ENCODE assay signal across 1 cellular context in genomic region chr2:170344663-170345099, GRCh38.
TF ChIP-seq lines count a peak whose summit lies in the region.

No MANE protein-coding gene starts in this region.

TF ChIP-seq in K562, 482 proteins besides CTCF, POLR2A, EP300 and RAD21 (continued from another document and continues in another):
- TF ChIP-seq PTBP1 (IDR thresholded peaks at IDR 0.05; ENCODE audit: low read depth, low read length) (no peak), IFI16 (CRISPR knock-in tag; IDR thresholded peaks at IDR 0.05) (no peak), SREBF2 (CRISPR knock-in tag; IDR thresholded peaks at IDR 0.05) (no peak), ZNF212 (CRISPR knock-in tag; IDR thresholded peaks at IDR 0.05) (no peak), MYBL2 (IDR thresholded peaks at IDR 0.05; ENCODE audit: low read depth) (no peak), MYBL2 (CRISPR knock-in tag; IDR thresholded peaks at IDR 0.05; ENCODE audit: borderline replicate concordance) (no peak), UBTF (IDR thresholded peaks at IDR 0.05; ENCODE audit: borderline replicate concordance in 1 of 2, low read depth in 2 of 2, low read length in 2 of 2) (no peak), KDM4B (IDR thresholded peaks at IDR 0.05; ENCODE audit: borderline replicate concordance in 2 of 2, low read depth in 1 of 2) (no peak), GMEB1 (CRISPR knock-in tag; IDR thresholded peaks at IDR 0.05) (no peak), NFYB (IDR thresholded peaks at IDR 0.05; ENCODE audit: extremely low read depth, insufficient read length) (no peak), ZNF518B (CRISPR knock-in tag; IDR thresholded peaks at IDR 0.05) (no peak), ZNF586 (CRISPR knock-in tag; conservative IDR thresholded peaks at IDR 0.05) (no peak), DDX20 (tag; IDR thresholded peaks at IDR 0.05; ENCODE audit: low read depth) (peak; percentile 61; the same call in 1 of the 2 replicates), BACH1 (tag; IDR thresholded peaks at IDR 0.05) (peak; percentile 54; the same call in 1 of the 2 replicates), ID3 (CRISPR knock-in tag; IDR thresholded peaks at IDR 0.05) (no peak), ID3 (tag; IDR thresholded peaks at IDR 0.05) (peak; percentile 96), TGIF2 (CRISPR knock-in tag; IDR thresholded peaks at IDR 0.05) (no peak), TARDBP (IDR thresholded peaks at IDR 0.05) (no peak), HIVEP1 (CRISPR knock-in tag; IDR thresholded peaks at IDR 0.05) (no peak), ZBTB17 (CRISPR knock-in tag; IDR thresholded peaks at IDR 0.05) (peak; percentile 55; the same call in 1 of the 2 replicates), RCOR1 (IDR thresholded peaks at IDR 0.05; ENCODE audit: borderline replicate concordance in 1 of 2, low read depth in 2 of 2, low read length in 2 of 2) (no peak), GTF2A2 (tag; IDR thresholded peaks at IDR 0.05) (peak; percentile 75), ZBTB26 (CRISPR knock-in tag; IDR thresholded peaks at IDR 0.05) (no peak), NELFE (IDR thresholded peaks at IDR 0.05; ENCODE audit: insufficient read depth, insufficient read length) (no peak), SMAD4 (CRISPR knock-in tag; conservative IDR thresholded peaks at IDR 0.05) (peak; percentile 79), PHB (CRISPR knock-in tag; IDR thresholded peaks at IDR 0.05) (no peak), LEF1 (IDR thresholded peaks at IDR 0.05) (no peak), IRF2 (CRISPR knock-in tag; IDR thresholded peaks at IDR 0.05) (no peak), SMARCE1 (IDR thresholded peaks at IDR 0.05) (no peak), MTA2 (IDR thresholded peaks at IDR 0.05; ENCODE audit: low read depth) (no peak), ZNF3 (CRISPR knock-in tag; IDR thresholded peaks at IDR 0.05) (no peak), HNRNPL (IDR thresholded peaks at IDR 0.05; ENCODE audit: low read depth, low read length) (no peak), HMGN3 (IDR thresholded peaks at IDR 0.05; ENCODE audit: borderline replicate concordance, extremely low read depth, insufficient read length, low read depth, low read length) (no peak)
- TF ChIP-seq, protein P1, sequence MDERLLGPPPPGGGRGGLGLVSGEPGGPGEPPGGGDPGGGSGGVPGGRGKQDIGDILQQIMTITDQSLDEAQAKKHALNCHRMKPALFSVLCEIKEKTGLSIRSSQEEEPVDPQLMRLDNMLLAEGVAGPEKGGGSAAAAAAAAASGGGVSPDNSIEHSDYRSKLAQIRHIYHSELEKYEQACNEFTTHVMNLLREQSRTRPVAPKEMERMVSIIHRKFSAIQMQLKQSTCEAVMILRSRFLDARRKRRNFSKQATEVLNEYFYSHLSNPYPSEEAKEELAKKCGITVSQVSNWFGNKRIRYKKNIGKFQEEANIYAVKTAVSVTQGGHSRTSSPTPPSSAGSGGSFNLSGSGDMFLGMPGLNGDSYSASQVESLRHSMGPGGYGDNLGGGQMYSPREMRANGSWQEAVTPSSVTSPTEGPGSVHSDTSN (CRISPR knock-in tag; IDR thresholded peaks at IDR 0.05; ENCODE audit: low read depth), result no peak
- TF ChIP-seq, protein P1 (tag; conservative IDR thresholded peaks at IDR 0.05; ENCODE audit: low read depth), result no peak; the same call in 1 of the 2 replicates
- TF ChIP-seq, protein P2, sequence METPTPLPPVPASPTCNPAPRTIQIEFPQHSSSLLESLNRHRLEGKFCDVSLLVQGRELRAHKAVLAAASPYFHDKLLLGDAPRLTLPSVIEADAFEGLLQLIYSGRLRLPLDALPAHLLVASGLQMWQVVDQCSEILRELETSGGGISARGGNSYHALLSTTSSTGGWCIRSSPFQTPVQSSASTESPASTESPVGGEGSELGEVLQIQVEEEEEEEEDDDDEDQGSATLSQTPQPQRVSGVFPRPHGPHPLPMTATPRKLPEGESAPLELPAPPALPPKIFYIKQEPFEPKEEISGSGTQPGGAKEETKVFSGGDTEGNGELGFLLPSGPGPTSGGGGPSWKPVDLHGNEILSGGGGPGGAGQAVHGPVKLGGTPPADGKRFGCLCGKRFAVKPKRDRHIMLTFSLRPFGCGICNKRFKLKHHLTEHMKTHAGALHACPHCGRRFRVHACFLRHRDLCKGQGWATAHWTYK (CRISPR knock-in tag; IDR thresholded peaks at IDR 0.05), result peak; percentile 68; the same call in 1 of the 2 replicates
- TF ChIP-seq, protein P3, sequence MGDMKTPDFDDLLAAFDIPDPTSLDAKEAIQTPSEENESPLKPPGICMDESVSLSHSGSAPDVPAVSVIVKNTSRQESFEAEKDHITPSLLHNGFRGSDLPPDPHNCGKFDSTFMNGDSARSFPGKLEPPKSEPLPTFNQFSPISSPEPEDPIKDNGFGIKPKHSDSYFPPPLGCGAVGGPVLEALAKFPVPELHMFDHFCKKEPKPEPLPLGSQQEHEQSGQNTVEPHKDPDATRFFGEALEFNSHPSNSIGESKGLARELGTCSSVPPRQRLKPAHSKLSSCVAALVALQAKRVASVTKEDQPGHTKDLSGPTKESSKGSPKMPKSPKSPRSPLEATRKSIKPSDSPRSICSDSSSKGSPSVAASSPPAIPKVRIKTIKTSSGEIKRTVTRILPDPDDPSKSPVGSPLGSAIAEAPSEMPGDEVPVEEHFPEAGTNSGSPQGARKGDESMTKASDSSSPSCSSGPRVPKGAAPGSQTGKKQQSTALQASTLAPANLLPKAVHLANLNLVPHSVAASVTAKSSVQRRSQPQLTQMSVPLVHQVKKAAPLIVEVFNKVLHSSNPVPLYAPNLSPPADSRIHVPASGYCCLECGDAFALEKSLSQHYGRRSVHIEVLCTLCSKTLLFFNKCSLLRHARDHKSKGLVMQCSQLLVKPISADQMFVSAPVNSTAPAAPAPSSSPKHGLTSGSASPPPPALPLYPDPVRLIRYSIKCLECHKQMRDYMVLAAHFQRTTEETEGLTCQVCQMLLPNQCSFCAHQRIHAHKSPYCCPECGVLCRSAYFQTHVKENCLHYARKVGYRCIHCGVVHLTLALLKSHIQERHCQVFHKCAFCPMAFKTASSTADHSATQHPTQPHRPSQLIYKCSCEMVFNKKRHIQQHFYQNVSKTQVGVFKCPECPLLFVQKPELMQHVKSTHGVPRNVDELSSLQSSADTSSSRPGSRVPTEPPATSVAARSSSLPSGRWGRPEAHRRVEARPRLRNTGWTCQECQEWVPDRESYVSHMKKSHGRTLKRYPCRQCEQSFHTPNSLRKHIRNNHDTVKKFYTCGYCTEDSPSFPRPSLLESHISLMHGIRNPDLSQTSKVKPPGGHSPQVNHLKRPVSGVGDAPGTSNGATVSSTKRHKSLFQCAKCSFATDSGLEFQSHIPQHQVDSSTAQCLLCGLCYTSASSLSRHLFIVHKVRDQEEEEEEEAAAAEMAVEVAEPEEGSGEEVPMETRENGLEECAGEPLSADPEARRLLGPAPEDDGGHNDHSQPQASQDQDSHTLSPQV (IDR thresholded peaks at IDR 0.05), result peak; percentile 78
- TF ChIP-seq, protein P4, sequence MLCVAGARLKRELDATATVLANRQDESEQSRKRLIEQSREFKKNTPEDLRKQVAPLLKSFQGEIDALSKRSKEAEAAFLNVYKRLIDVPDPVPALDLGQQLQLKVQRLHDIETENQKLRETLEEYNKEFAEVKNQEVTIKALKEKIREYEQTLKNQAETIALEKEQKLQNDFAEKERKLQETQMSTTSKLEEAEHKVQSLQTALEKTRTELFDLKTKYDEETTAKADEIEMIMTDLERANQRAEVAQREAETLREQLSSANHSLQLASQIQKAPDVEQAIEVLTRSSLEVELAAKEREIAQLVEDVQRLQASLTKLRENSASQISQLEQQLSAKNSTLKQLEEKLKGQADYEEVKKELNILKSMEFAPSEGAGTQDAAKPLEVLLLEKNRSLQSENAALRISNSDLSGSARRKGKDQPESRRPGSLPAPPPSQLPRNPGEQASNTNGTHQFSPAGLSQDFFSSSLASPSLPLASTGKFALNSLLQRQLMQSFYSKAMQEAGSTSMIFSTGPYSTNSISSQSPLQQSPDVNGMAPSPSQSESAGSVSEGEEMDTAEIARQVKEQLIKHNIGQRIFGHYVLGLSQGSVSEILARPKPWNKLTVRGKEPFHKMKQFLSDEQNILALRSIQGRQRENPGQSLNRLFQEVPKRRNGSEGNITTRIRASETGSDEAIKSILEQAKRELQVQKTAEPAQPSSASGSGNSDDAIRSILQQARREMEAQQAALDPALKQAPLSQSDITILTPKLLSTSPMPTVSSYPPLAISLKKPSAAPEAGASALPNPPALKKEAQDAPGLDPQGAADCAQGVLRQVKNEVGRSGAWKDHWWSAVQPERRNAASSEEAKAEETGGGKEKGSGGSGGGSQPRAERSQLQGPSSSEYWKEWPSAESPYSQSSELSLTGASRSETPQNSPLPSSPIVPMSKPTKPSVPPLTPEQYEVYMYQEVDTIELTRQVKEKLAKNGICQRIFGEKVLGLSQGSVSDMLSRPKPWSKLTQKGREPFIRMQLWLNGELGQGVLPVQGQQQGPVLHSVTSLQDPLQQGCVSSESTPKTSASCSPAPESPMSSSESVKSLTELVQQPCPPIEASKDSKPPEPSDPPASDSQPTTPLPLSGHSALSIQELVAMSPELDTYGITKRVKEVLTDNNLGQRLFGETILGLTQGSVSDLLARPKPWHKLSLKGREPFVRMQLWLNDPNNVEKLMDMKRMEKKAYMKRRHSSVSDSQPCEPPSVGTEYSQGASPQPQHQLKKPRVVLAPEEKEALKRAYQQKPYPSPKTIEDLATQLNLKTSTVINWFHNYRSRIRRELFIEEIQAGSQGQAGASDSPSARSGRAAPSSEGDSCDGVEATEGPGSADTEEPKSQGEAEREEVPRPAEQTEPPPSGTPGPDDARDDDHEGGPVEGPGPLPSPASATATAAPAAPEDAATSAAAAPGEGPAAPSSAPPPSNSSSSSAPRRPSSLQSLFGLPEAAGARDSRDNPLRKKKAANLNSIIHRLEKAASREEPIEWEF (CRISPR knock-in tag; IDR thresholded peaks at IDR 0.05), result no peak
